In genomic region chr17:56887105-56887504, GRCh38 we compare ENCODE assay signal across 15 cellular contexts. TPM values are rescaled to one million over a fixed set of nuclear protein-coding genes. Genes with fewer than 3 reads are reported as not detected.
DNase-seq lines count a peak whose midpoint lies in the region; ATAC-seq, FAIRE-seq and TF ChIP-seq lines count a peak whose summit lies in the region.
"Had no signal": no experiment of that assay in that cellular context is flagged by ENCODE, and none has a peak within 500 bp of the region (broad histone marks: within the 10 kb centered on the region; RNA-seq: fewer than 3 reads in every experiment).

No MANE protein-coding gene starts in this region.

- dilution Hi-C loops in IMR-90 (cut with HindIII; ENCODE audit: low sequenced_read_pairs, unreplicated experiment), result no loop called here

- H3K9me1 ChIP-seq in IMR-90 (ENCODE audit: insufficient read depth, low read length), result no peaks in the 10 kb centered on the region; the same call in 1 of the 2 replicates

- CTCF ChIA-PET in activated naive CD4-positive, alpha-beta T cell treated with anti-CD3 and anti-CD28 coated beads, Interleukin-2, amount 10 ng/mL, durations not matched to agents 7 days and 5 days (lab: Charles Lee), result no interaction called here
- CTCF ChIA-PET in IMR-90 (lab: Yijun Ruan, JAX), result no interaction called here

- H3K4me2 ChIP-seq in IMR-90 (ENCODE audit: low read depth, low read length), result no peak overlapping the region

- no peak overlapping the region for H3K4me3 ChIP-seq in IMR-90 (ENCODE audit: insufficient read depth, low read depth, low read length)
- no peak overlapping the region for H3K4me3 ChIP-seq in psoas muscle
- H3K4me3 ChIP-seq: HAP-1 had no signal

- no peaks in the 10 kb centered on the region for H3K27me3 Mint-ChIP-seq in activated naive CD4-positive, alpha-beta T cell treated with anti-CD3 and anti-CD28 coated beads, Interleukin-2, amount 50 U/mL, for 24 hours
- H3K27me3 Mint-ChIP-seq in activated naive CD4-positive, alpha-beta T cell treated with anti-CD3 and anti-CD28 coated beads, Interleukin-2, amount 10 ng/mL, durations not matched to agents 7 days and 5 days, result no peaks in the 10 kb centered on the region

- H3K4me1 ChIP-seq in IMR-90 (ENCODE audit: control insufficient read depth, insufficient read depth, low read length), result no peaks in the 10 kb centered on the region
- H3K4me1 ChIP-seq in psoas muscle, result no peaks in the 10 kb centered on the region
- H3K4me1 ChIP-seq: Caco-2, HAP-1 had no signal

- H3K27ac ChIP-seq in IMR-90 (ENCODE audit: insufficient read depth, low read length), result no peak overlapping the region
- H3K27ac ChIP-seq in epithelial cell of prostate, result peak overlapping the region; percentile 70
- no peak overlapping the region for H3K27ac ChIP-seq in psoas muscle

- H3K79me1 ChIP-seq in IMR-90 (ENCODE audit: low read depth in 1 of 2, low read length in 2 of 2), result 0 out of 4 replicates have a peak, but pooled peaks cover 0 to 5% of the 10 kb centered on the region in 2 experiments

- H3K36me3 Mint-ChIP-seq in activated naive CD4-positive, alpha-beta T cell treated with anti-CD3 and anti-CD28 coated beads, Interleukin-2, amount 50 U/mL, for 24 hours, result peaks cover 33% of the 10 kb centered on the region
- peaks cover 56% of the 10 kb centered on the region for H3K36me3 Mint-ChIP-seq in activated naive CD4-positive, alpha-beta T cell treated with anti-CD3 and anti-CD28 coated beads, Interleukin-2, amount 10 ng/mL, durations not matched to agents 7 days and 5 days
- H3K36me3 Mint-ChIP-seq in stimulated activated effector memory CD8-positive, alpha-beta T cell treated with anti-CD3 and anti-CD28 coated beads, Interleukin-12 subunit alpha, Interleukin-12 subunit beta, amount 100 ng/mL, for 72 hours, result peaks cover 58% of the 10 kb centered on the region

- BruUV-seq in IMR-90 (replicated peaks; lab: Mats Ljungman, UMichigan), result no TSS peak

- H3K9me3 Mint-ChIP-seq in activated naive CD4-positive, alpha-beta T cell treated with anti-CD3 and anti-CD28 coated beads, Interleukin-2, amount 50 U/mL, for 24 hours, result no peaks in the 10 kb centered on the region
- peaks cover 14% of the 10 kb centered on the region for H3K9me3 Mint-ChIP-seq in activated naive CD4-positive, alpha-beta T cell treated with anti-CD3 and anti-CD28 coated beads, Interleukin-2, amount 10 ng/mL, durations not matched to agents 7 days and 5 days
- H3K9me3 Mint-ChIP-seq in stimulated activated effector memory CD8-positive, alpha-beta T cell treated with anti-CD3 and anti-CD28 coated beads, Interleukin-12 subunit alpha, Interleukin-12 subunit beta, amount 100 ng/mL, for 72 hours, result peaks cover 2% of the 10 kb centered on the region

- no peaks in the 10 kb centered on the region for H3K27me3 ChIP-seq in IMR-90 (ENCODE audit: control insufficient read depth, insufficient read depth, low read length)
- H3K27me3 ChIP-seq in psoas muscle (ENCODE audit: insufficient read depth in 3 of 3, low read length in 2 of 3), result no peaks in the 10 kb centered on the region

- H3K4ac ChIP-seq in IMR-90 (ENCODE audit: low read depth, low read length), result no peak overlapping the region

- no peak overlapping the region for H3K9ac ChIP-seq in IMR-90 (ENCODE audit: low read depth, low read length)

- no peak for TF ChIP-seq RAD21 in IMR-90 (IDR thresholded peaks at IDR 0.05; ENCODE audit: low read length)

- H3K36me3 ChIP-seq in IMR-90 (ENCODE audit: control insufficient read depth, insufficient read depth, low read length), result peaks cover 34% of the 10 kb centered on the region
- H3K36me3 ChIP-seq in psoas muscle (ENCODE audit: insufficient read depth in 1 of 2, low read depth in 1 of 2), result peaks cover 3 to 52% of the 10 kb centered on the region in 2 donors

- no peak overlapping the region for H2AK5ac ChIP-seq in IMR-90 (ENCODE audit: low read depth, low read length)

- in situ Hi-C loops in IMR-90 (cut with MboI; ENCODE audit: low sequenced_read_pairs), result no loop called here

- H3K18ac ChIP-seq in IMR-90 (ENCODE audit: low read depth, low read length), result no peak overlapping the region

- no peak overlapping the region for H4K8ac ChIP-seq in IMR-90 (ENCODE audit: low read depth in 2 of 2, low read length in 2 of 2)

- TF ChIP-seq POLR2A in IMR-90 (IDR thresholded peaks at IDR 0.05; ENCODE audit: low read depth, low read length) (no peak), H54 (IDR thresholded peaks at IDR 0.05; ENCODE audit: low read depth, low read length) (no peak)

- no peak overlapping the region for H4K5ac ChIP-seq in IMR-90 (ENCODE audit: low read depth, low read length)

- no peak overlapping the region for H3K14ac ChIP-seq in IMR-90 (replicated peaks; ENCODE audit: low read depth, low read length)

- H2AK9ac ChIP-seq in IMR-90 (replicated peaks; ENCODE audit: low read depth, low read length, poor library complexity), result no peak overlapping the region

- POLR2A ChIA-PET in IMR-90 (lab: Charles Lee; ENCODE audit: unreplicated experiment), result no interaction called here

- no peak overlapping the region for H3K4me3 Mint-ChIP-seq in activated naive CD4-positive, alpha-beta T cell treated with anti-CD3 and anti-CD28 coated beads, Interleukin-2, amount 50 U/mL, for 24 hours
- H3K4me3 Mint-ChIP-seq in activated naive CD4-positive, alpha-beta T cell treated with anti-CD3 and anti-CD28 coated beads, Interleukin-2, amount 10 ng/mL, durations not matched to agents 7 days and 5 days, result no peak overlapping the region
- H3K4me3 Mint-ChIP-seq in stimulated activated effector memory CD8-positive, alpha-beta T cell treated with anti-CD3 and anti-CD28 coated beads, Interleukin-12 subunit alpha, Interleukin-12 subunit beta, amount 100 ng/mL, for 72 hours, result no peak overlapping the region

- no peak for ATAC-seq in IMR-90 (ENCODE audit: low read depth)
- no peak for ATAC-seq in stimulated activated effector memory CD8-positive, alpha-beta T cell treated with anti-CD3 and anti-CD28 coated beads, Interleukin-12 subunit alpha, Interleukin-12 subunit beta, amount 100 ng/mL, for 72 hours
- ATAC-seq in psoas muscle, result no peak

- H4K20me1 ChIP-seq in IMR-90 (ENCODE audit: insufficient read depth, low read length), result no peaks in the 10 kb centered on the region

- TF ChIP-seq CTCF in IMR-90 (conservative IDR thresholded peaks at IDR 0.05; ENCODE audit: low read depth, low read length) (no peak), psoas muscle (IDR thresholded peaks at IDR 0.05) (no peak)

- H3K23ac ChIP-seq in IMR-90 (ENCODE audit: low read depth, low read length), result no peak overlapping the region

- WGBS in IMR-90 (ENCODE audit: extremely low coverage in 2 of 2, insufficient read length in 1 of 2), 2 experiments, result no CpG with 5 or more reads among the region's 5 CpGs
- WGBS in psoas muscle, 3 donors, result 95 to 98% (median 96%) methylated on average over 5 of the region's 5 CpGs

- no peak overlapping the region for H2AFZ ChIP-seq in IMR-90 (replicated peaks; ENCODE audit: low read length, poor library complexity)

- no peak overlapping the region for H2BK120ac ChIP-seq in IMR-90 (ENCODE audit: low read depth, low read length)

- H2BK20ac ChIP-seq in IMR-90 (ENCODE audit: low read depth, low read length), result no peak overlapping the region

- H4K91ac ChIP-seq in IMR-90 (ENCODE audit: insufficient read depth, low read depth, low read length), result no peak overlapping the region

- H3K27ac Mint-ChIP-seq in activated naive CD4-positive, alpha-beta T cell treated with anti-CD3 and anti-CD28 coated beads, Interleukin-2, amount 50 U/mL, for 24 hours, result peak overlapping the region; percentile 1
- H3K27ac Mint-ChIP-seq in activated naive CD4-positive, alpha-beta T cell treated with anti-CD3 and anti-CD28 coated beads, Interleukin-2, amount 10 ng/mL, durations not matched to agents 7 days and 5 days, result no peak overlapping the region
- peak overlapping the region; percentile 71 for H3K27ac Mint-ChIP-seq in stimulated activated effector memory CD8-positive, alpha-beta T cell treated with anti-CD3 and anti-CD28 coated beads, Interleukin-12 subunit alpha, Interleukin-12 subunit beta, amount 100 ng/mL, for 72 hours

- H2BK15ac ChIP-seq in IMR-90 (ENCODE audit: low read depth, low read length), result no peak overlapping the region

- no peak for DNase-seq in activated naive CD4-positive, alpha-beta T cell treated with anti-CD3 and anti-CD28 coated beads, Interleukin-2, amount 10 ng/mL, durations not matched to agents 7 days and 5 days
- DNase-seq in IMR-90, result peak; percentile 14
- DNase-seq in epithelial cell of prostate (ENCODE audit: low read depth, low spot score), result no peak
- DNase-seq in stimulated activated effector memory CD8-positive, alpha-beta T cell treated with anti-CD3 and anti-CD28 coated beads, Interleukin-12 subunit alpha, Interleukin-12 subunit beta, amount 100 ng/mL, for 72 hours (ENCODE audit: low spot score in 2 of 2), result no peak
- DNase-seq in NCI-H2227 treated with DMSO at 0.1 percent for 48 hours (lab: John Stamatoyannopoulos, UW), result no peak
- no peak for DNase-seq in psoas muscle
- no peak for DNase-seq in H54 (ENCODE audit: insufficient read length, low spot score)
- DNase-seq: Caco-2, DMS153, NCI-H1048, NCI-H146, NCI-H2081, NCI-H524 had no signal

- no peaks in the 10 kb centered on the region for H3K4me1 Mint-ChIP-seq in activated naive CD4-positive, alpha-beta T cell treated with anti-CD3 and anti-CD28 coated beads, Interleukin-2, amount 50 U/mL, for 24 hours
- H3K4me1 Mint-ChIP-seq in activated naive CD4-positive, alpha-beta T cell treated with anti-CD3 and anti-CD28 coated beads, Interleukin-2, amount 10 ng/mL, durations not matched to agents 7 days and 5 days, result no peaks in the 10 kb centered on the region
- H3K4me1 Mint-ChIP-seq in stimulated activated effector memory CD8-positive, alpha-beta T cell treated with anti-CD3 and anti-CD28 coated beads, Interleukin-12 subunit alpha, Interleukin-12 subunit beta, amount 100 ng/mL, for 72 hours, result peaks cover 7% of the 10 kb centered on the region

- intact Hi-C loops in IMR-90 (cut with micrococcal nuclease), result no loop called here
- intact Hi-C loops in psoas muscle (cut with DNase I), result no loop called here

- no peak overlapping the region for H2BK5ac ChIP-seq in IMR-90 (ENCODE audit: low read depth, low read length, poor library complexity, severe bottlenecking)

- H3K9me3 ChIP-seq in IMR-90 (ENCODE audit: control insufficient read depth, insufficient read depth, low read length), result peaks cover 3% of the 10 kb centered on the region; the same call in 1 of the 2 replicates
- H3K9me3 ChIP-seq in psoas muscle, result peaks cover 9% of the 10 kb centered on the region
- H3K9me3 ChIP-seq: Caco-2 had no signal

- FAIRE-seq in H54 (lab: Jason Lieb, UNC), result no peak

- no peak overlapping the region for H3K56ac ChIP-seq in IMR-90 (ENCODE audit: extremely low read depth, insufficient read depth, low read length)

RNA-seq across cellular contexts. Expression of gene TRIM25, which starts 26.7 kb away (rescaled TPM):
- 25.5 and 28.9 TPM in 2 replicates for total RNA-seq in IMR-90 (2012; rRNA removed)
- polyA plus RNA-seq in IMR-90 (2012; rRNA removed), result 27.5 and 29.9 TPM in 2 replicates
- polyA plus RNA-seq in IMR-90 (2012; cell fraction: cytosol; rRNA removed), result 8.4 and 14.0 TPM in 2 replicates
- polyA plus RNA-seq in IMR-90 (2012; cell fraction: nucleus; rRNA removed; ENCODE audit: low replicate concordance), result 57.2 and 84.7 TPM in 2 replicates
- total RNA-seq in psoas muscle, result 10 to 100 TPM; 12.4 to 20.0 (median 17.1) TPM
- polyA plus RNA-seq in psoas muscle, result 1 to 10 TPM; 5.1 to 9.9 (median 9.2) TPM

RNA-seq across cellular contexts. Expression of gene DGKE, which starts 53.2 kb away (rescaled TPM):
- total RNA-seq in IMR-90 (2012; rRNA removed), result 4.7 and 5.0 TPM in 2 replicates
- 2.4 and 3.9 TPM in 2 replicates for polyA plus RNA-seq in IMR-90 (2012; rRNA removed)
- polyA plus RNA-seq in IMR-90 (2012; cell fraction: cytosol; rRNA removed), result 1.0 and 1.4 TPM in 2 replicates
- polyA plus RNA-seq in IMR-90 (2012; cell fraction: nucleus; rRNA removed; ENCODE audit: low replicate concordance), result 17.7 and 19.8 TPM in 2 replicates
- total RNA-seq in psoas muscle, result 1 to 10 TPM in 3 of 4 donors, under 1 TPM in 1; 0.76 to 3.2 (median 1.4) TPM
- under 1 TPM; 0.38 to 0.53 (median 0.52) TPM for polyA plus RNA-seq in psoas muscle

RNA-seq across cellular contexts. Expression of gene C17orf67, which starts 53.4 kb away (rescaled TPM):
- total RNA-seq in IMR-90 (2012; rRNA removed) (0.18 and 0.56 TPM in 2 replicates), psoas muscle (1 to 10 TPM in 1 of 4 donors, under 1 TPM in 3; 0.20 to 1.1 (median 0.35) TPM)
- polyA plus RNA-seq in IMR-90 (2012; rRNA removed) (1.1 TPM in 2 replicates), psoas muscle (under 1 TPM in 2 of 3 donors, not detected in 1; 0.14 to 0.16 TPM)
- polyA plus RNA-seq in IMR-90 (2012; cell fraction: cytosol; rRNA removed), result 0.34 and 0.87 TPM in 2 replicates
- 1.5 and 2.4 TPM in 2 replicates for polyA plus RNA-seq in IMR-90 (2012; cell fraction: nucleus; rRNA removed; ENCODE audit: low replicate concordance)
